Comparison of ENCODE assay signal across 1 cellular context in the genomic region with DNA sequence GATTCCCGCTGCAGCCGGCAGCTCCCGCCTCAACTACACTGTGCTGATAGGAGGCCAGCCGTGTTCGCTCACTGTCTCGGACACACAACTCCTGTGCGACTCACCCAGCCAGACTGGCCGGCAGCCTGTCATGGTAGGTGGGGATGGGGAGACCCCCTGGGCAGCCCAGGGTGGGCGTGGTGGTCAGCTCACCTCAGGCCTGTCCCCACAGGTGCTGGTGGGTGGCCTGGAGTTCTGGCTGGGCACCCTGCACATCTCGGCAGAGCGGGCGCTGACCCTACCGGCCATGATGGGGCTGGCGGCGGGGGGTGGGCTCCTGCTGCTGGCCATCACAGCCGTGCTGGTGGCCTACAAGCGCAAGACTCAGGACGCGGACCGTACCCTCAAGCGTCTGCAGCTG.
TF ChIP-seq lines count a peak whose summit lies in the region.

No MANE protein-coding gene starts in this region.

TF ChIP-seq in K562, 482 proteins besides CTCF, POLR2A, EP300 and RAD21:
- no peak for TF ChIP-seq CBX1 (IDR thresholded peaks at IDR 0.05; ENCODE audit: low read depth)
- peak; percentile 42; the same call in 1 of the 2 replicates for TF ChIP-seq RBFOX2 (IDR thresholded peaks at IDR 0.05; ENCODE audit: low read depth, low read length)
TF ChIP-seq in K562: peak in this region for 1.
